Comparison of ENCODE assay signal across 1 cellular context in the genomic region with DNA sequence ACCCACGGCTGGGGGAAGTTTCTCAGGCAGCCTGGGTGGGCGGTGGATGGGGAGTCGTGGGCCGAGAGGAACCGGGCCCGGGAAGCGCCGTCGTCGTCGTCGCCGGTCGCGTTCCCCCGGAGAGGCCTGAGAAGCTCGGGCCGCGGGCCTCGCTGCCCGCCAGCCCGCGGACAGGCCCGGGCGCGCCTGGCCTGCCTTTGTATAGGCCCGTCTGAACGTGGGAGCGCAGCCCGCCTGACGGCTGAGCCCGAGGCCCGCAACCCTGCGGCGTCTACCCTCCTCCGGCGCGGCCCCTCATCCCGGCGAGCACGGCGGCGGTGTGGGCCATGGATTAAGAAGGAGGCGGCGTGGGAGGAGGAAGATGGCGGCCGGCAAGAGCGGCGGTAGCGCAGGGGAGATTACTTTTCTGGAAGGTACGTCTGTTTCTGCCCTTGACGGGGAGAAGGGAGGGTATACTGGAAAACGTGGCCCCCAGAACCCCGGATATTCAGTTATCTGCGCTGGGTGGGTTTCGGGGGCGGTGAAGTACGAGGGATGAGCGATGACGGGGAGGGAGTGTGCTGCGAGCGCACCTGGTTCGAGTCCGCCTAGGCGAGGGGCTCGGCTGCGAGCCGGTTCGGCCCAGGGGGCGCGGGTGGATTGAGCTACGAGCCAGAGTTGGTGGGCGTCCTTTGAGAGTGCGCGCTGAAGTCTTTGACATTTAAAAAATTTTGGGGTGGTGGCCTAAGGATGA.
TF ChIP-seq lines count a peak whose summit lies in the region.

No MANE protein-coding gene starts in this region.

TF ChIP-seq in HepG2, 621 proteins besides CTCF, POLR2A, EP300 and RAD21 (continued from another document and continues in another):
- TF ChIP-seq, protein P1, sequence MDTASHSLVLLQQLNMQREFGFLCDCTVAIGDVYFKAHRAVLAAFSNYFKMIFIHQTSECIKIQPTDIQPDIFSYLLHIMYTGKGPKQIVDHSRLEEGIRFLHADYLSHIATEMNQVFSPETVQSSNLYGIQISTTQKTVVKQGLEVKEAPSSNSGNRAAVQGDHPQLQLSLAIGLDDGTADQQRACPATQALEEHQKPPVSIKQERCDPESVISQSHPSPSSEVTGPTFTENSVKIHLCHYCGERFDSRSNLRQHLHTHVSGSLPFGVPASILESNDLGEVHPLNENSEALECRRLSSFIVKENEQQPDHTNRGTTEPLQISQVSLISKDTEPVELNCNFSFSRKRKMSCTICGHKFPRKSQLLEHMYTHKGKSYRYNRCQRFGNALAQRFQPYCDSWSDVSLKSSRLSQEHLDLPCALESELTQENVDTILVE (CRISPR knock-in tag; IDR thresholded peaks at IDR 0.05), result no peak
- TF ChIP-seq MAFK (conservative IDR thresholded peaks at IDR 0.05 in 1 of 2, IDR thresholded peaks at IDR 0.05 in 1 of 2; ENCODE audit: low read length in 2 of 2) (no peak), FOSL2 (CRISPR knock-in tag; IDR thresholded peaks at IDR 0.05) (no peak), FOSL1 (CRISPR knock-in tag; IDR thresholded peaks at IDR 0.05; ENCODE audit: borderline replicate concordance) (no peak), ZNF333 (CRISPR knock-in tag; IDR thresholded peaks at IDR 0.05; ENCODE audit: borderline replicate concordance) (no peak), HCFC1 (IDR thresholded peaks at IDR 0.05; ENCODE audit: low read depth, low read length) (no peak), TAF1 (CRISPR knock-in tag; IDR thresholded peaks at IDR 0.05) (peak; percentile 60; the same call in 1 of the 2 replicates), ZNF652 (CRISPR knock-in tag; IDR thresholded peaks at IDR 0.05; ENCODE audit: borderline replicate concordance, low read depth) (no peak), FOXC1 (CRISPR knock-in tag; IDR thresholded peaks at IDR 0.05; ENCODE audit: borderline replicate concordance) (peak; percentile 76; the same call in 1 of the 2 replicates), ZFY (CRISPR knock-in tag; IDR thresholded peaks at IDR 0.05) (peak; percentile 97), PHF21A (CRISPR knock-in tag; IDR thresholded peaks at IDR 0.05) (no peak), ZNF350 (CRISPR knock-in tag; IDR thresholded peaks at IDR 0.05; ENCODE audit: borderline replicate concordance, low read depth) (no peak), MBNL3 (CRISPR knock-in tag; conservative IDR thresholded peaks at IDR 0.05) (no peak), HOXA9 (CRISPR knock-in tag; IDR thresholded peaks at IDR 0.05; ENCODE audit: borderline replicate concordance) (no peak; the same call in 1 of the 2 replicates), ONECUT2 (CRISPR knock-in tag; IDR thresholded peaks at IDR 0.05) (no peak), TCF12 (IDR thresholded peaks at IDR 0.05) (no peak), TCF12 (CRISPR knock-in tag; IDR thresholded peaks at IDR 0.05) (no peak), AGO2 (optimal IDR thresholded peaks at IDR 0.05; ENCODE audit: low read depth, low read length) (peak; percentile 83), RBFOX2 (IDR thresholded peaks at IDR 0.05; ENCODE audit: low read depth, low read length) (peak; percentile 70), SMAD3 (CRISPR knock-in tag; IDR thresholded peaks at IDR 0.05) (no peak; the same call in 1 of the 2 replicates), RARG (CRISPR knock-in tag; IDR thresholded peaks at IDR 0.05; ENCODE audit: low read depth) (no peak)
- TF ChIP-seq, protein P2, sequence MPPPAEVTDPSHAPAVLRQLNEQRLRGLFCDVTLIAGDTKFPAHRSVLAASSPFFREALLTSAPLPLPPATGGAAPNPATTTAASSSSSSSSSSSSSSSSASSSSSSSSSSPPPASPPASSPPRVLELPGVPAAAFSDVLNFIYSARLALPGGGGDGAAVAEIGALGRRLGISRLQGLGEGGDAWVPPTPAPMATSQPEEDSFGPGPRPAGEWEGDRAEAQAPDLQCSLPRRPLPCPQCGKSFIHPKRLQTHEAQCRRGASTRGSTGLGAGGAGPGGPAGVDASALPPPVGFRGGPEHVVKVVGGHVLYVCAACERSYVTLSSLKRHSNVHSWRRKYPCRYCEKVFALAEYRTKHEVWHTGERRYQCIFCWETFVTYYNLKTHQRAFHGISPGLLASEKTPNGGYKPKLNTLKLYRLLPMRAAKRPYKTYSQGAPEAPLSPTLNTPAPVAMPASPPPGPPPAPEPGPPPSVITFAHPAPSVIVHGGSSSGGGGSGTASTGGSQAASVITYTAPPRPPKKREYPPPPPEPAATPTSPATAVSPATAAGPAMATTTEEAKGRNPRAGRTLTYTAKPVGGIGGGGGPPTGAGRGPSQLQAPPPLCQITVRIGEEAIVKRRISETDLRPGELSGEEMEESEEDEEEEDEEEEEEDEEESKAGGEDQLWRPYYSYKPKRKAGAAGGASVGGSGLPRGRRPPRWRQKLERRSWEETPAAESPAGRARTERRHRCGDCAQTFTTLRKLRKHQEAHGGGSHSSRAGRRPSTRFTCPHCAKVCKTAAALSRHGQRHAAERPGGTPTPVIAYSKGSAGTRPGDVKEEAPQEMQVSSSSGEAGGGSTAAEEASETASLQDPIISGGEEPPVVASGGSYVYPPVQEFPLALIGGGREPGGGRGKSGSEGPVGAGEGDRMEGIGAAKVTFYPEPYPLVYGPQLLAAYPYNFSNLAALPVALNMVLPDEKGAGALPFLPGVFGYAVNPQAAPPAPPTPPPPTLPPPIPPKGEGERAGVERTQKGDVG (CRISPR knock-in tag; IDR thresholded peaks at IDR 0.05; ENCODE audit: borderline replicate concordance), result no peak
- TF ChIP-seq, protein P3, sequence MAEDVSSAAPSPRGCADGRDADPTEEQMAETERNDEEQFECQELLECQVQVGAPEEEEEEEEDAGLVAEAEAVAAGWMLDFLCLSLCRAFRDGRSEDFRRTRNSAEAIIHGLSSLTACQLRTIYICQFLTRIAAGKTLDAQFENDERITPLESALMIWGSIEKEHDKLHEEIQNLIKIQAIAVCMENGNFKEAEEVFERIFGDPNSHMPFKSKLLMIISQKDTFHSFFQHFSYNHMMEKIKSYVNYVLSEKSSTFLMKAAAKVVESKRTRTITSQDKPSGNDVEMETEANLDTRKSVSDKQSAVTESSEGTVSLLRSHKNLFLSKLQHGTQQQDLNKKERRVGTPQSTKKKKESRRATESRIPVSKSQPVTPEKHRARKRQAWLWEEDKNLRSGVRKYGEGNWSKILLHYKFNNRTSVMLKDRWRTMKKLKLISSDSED (CRISPR knock-in tag; IDR thresholded peaks at IDR 0.05), result peak; percentile 75; the same call in 1 of the 2 replicates
- TF ChIP-seq, protein P4, sequence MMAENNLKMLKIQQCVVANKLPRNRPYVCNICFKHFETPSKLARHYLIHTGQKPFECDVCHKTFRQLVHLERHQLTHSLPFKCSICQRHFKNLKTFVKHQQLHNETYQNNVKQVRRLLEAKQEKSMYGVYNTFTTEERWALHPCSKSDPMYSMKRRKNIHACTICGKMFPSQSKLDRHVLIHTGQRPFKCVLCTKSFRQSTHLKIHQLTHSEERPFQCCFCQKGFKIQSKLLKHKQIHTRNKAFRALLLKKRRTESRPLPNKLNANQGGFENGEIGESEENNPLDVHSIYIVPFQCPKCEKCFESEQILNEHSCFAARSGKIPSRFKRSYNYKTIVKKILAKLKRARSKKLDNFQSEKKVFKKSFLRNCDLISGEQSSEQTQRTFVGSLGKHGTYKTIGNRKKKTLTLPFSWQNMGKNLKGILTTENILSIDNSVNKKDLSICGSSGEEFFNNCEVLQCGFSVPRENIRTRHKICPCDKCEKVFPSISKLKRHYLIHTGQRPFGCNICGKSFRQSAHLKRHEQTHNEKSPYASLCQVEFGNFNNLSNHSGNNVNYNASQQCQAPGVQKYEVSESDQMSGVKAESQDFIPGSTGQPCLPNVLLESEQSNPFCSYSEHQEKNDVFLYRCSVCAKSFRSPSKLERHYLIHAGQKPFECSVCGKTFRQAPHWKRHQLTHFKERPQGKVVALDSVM (CRISPR knock-in tag; IDR thresholded peaks at IDR 0.05), result peak; percentile 32; the same call in 1 of the 2 replicates
- TF ChIP-seq, protein P5, sequence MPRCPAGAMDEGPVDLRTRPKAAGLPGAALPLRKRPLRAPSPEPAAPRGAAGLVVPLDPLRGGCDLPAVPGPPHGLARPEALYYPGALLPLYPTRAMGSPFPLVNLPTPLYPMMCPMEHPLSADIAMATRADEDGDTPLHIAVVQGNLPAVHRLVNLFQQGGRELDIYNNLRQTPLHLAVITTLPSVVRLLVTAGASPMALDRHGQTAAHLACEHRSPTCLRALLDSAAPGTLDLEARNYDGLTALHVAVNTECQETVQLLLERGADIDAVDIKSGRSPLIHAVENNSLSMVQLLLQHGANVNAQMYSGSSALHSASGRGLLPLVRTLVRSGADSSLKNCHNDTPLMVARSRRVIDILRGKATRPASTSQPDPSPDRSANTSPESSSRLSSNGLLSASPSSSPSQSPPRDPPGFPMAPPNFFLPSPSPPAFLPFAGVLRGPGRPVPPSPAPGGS (CRISPR knock-in tag; IDR thresholded peaks at IDR 0.05), result peak; percentile 77; the same call in 1 of the 2 replicates
- TF ChIP-seq, protein P6, sequence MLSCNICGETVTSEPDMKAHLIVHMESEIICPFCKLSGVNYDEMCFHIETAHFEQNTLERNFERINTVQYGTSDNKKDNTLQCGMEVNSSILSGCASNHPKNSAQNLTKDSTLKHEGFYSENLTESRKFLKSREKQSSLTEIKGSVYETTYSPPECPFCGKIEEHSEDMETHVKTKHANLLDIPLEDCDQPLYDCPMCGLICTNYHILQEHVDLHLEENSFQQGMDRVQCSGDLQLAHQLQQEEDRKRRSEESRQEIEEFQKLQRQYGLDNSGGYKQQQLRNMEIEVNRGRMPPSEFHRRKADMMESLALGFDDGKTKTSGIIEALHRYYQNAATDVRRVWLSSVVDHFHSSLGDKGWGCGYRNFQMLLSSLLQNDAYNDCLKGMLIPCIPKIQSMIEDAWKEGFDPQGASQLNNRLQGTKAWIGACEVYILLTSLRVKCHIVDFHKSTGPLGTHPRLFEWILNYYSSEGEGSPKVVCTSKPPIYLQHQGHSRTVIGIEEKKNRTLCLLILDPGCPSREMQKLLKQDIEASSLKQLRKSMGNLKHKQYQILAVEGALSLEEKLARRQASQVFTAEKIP (CRISPR knock-in tag; IDR thresholded peaks at IDR 0.05; ENCODE audit: borderline replicate concordance), result no peak
- TF ChIP-seq, protein P7, sequence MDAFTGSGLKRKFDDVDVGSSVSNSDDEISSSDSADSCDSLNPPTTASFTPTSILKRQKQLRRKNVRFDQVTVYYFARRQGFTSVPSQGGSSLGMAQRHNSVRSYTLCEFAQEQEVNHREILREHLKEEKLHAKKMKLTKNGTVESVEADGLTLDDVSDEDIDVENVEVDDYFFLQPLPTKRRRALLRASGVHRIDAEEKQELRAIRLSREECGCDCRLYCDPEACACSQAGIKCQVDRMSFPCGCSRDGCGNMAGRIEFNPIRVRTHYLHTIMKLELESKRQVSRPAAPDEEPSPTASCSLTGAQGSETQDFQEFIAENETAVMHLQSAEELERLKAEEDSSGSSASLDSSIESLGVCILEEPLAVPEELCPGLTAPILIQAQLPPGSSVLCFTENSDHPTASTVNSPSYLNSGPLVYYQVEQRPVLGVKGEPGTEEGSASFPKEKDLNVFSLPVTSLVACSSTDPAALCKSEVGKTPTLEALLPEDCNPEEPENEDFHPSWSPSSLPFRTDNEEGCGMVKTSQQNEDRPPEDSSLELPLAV (CRISPR knock-in tag; conservative IDR thresholded peaks at IDR 0.05; ENCODE audit: low read depth), result no peak
- TF ChIP-seq, protein P8, sequence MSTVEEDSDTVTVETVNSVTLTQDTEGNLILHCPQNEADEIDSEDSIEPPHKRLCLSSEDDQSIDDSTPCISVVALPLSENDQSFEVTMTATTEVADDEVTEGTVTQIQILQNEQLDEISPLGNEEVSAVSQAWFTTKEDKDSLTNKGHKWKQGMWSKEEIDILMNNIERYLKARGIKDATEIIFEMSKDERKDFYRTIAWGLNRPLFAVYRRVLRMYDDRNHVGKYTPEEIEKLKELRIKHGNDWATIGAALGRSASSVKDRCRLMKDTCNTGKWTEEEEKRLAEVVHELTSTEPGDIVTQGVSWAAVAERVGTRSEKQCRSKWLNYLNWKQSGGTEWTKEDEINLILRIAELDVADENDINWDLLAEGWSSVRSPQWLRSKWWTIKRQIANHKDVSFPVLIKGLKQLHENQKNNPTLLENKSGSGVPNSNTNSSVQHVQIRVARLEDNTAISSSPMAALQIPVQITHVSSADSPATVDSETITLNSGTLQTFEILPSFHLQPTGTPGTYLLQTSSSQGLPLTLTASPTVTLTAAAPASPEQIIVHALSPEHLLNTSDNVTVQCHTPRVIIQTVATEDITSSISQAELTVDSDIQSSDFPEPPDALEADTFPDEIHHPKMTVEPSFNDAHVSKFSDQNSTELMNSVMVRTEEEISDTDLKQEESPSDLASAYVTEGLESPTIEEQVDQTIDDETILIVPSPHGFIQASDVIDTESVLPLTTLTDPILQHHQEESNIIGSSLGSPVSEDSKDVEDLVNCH (CRISPR knock-in tag; IDR thresholded peaks at IDR 0.05), result no peak
- TF ChIP-seq, protein P9, sequence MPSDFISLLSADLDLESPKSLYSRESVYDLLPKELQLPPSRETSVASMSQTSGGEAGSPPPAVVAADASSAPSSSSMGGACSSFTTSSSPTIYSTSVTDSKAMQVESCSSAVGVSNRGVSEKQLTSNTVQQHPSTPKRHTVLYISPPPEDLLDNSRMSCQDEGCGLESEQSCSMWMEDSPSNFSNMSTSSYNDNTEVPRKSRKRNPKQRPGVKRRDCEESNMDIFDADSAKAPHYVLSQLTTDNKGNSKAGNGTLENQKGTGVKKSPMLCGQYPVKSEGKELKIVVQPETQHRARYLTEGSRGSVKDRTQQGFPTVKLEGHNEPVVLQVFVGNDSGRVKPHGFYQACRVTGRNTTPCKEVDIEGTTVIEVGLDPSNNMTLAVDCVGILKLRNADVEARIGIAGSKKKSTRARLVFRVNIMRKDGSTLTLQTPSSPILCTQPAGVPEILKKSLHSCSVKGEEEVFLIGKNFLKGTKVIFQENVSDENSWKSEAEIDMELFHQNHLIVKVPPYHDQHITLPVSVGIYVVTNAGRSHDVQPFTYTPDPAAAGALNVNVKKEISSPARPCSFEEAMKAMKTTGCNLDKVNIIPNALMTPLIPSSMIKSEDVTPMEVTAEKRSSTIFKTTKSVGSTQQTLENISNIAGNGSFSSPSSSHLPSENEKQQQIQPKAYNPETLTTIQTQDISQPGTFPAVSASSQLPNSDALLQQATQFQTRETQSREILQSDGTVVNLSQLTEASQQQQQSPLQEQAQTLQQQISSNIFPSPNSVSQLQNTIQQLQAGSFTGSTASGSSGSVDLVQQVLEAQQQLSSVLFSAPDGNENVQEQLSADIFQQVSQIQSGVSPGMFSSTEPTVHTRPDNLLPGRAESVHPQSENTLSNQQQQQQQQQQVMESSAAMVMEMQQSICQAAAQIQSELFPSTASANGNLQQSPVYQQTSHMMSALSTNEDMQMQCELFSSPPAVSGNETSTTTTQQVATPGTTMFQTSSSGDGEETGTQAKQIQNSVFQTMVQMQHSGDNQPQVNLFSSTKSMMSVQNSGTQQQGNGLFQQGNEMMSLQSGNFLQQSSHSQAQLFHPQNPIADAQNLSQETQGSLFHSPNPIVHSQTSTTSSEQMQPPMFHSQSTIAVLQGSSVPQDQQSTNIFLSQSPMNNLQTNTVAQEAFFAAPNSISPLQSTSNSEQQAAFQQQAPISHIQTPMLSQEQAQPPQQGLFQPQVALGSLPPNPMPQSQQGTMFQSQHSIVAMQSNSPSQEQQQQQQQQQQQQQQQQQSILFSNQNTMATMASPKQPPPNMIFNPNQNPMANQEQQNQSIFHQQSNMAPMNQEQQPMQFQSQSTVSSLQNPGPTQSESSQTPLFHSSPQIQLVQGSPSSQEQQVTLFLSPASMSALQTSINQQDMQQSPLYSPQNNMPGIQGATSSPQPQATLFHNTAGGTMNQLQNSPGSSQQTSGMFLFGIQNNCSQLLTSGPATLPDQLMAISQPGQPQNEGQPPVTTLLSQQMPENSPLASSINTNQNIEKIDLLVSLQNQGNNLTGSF (CRISPR knock-in tag; IDR thresholded peaks at IDR 0.05), result no peak
- TF ChIP-seq, protein P10, sequence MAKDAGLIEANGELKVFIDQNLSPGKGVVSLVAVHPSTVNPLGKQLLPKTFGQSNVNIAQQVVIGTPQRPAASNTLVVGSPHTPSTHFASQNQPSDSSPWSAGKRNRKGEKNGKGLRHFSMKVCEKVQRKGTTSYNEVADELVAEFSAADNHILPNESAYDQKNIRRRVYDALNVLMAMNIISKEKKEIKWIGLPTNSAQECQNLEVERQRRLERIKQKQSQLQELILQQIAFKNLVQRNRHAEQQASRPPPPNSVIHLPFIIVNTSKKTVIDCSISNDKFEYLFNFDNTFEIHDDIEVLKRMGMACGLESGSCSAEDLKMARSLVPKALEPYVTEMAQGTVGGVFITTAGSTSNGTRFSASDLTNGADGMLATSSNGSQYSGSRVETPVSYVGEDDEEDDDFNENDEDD (CRISPR knock-in tag; IDR thresholded peaks at IDR 0.05; ENCODE audit: borderline replicate concordance), result peak; percentile 67; the same call in 1 of the 2 replicates
